ENCODE assay signal across 15 cellular contexts in the genomic region with DNA sequence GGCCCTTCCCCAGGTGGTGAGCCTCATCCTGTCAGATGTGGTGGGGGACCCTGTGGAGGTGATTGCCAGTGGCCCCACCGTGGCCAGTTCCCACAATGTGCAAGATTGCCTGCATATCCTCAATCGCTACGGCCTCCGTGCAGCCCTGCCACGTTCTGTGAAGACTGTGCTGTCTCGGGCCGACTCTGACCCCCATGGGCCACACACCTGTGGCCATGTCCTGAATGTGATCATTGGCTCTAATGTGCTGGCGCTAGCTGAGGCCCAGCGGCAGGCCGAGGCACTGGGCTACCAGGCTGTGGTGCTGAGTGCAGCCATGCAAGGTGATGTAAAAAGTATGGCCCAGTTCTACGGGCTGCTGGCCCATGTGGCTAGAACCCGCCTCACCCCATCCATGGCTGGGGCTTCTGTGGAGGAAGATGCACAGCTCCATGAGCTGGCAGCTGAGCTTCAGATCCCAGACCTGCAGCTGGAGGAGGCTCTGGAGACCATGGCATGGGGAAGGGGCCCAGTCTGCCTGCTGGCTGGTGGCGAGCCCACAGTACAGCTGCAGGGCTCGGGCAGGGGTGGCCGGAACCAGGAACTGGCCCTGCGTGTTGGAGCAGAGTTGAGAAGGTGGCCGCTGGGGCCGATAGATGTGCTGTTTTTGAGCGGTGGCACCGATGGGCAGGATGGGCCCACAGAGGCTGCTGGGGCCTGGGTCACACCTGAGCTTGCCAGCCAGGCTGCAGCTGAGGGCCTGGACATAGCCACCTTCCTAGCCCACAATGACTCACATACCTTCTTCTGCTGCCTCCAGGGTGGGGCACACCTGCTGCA.
"Had no signal": no experiment of that assay in that cellular context is flagged by ENCODE, and none has a peak within 500 bp of the region (broad histone marks: within the 10 kb centered on the region; RNA-seq: fewer than 3 reads in every experiment).

No MANE protein-coding gene starts in this region.

- H3K9me3 ChIP-seq: psoas muscle, sigmoid colon had no signal

- ATAC-seq: psoas muscle had no signal

- DNase-seq: activated CD4-positive, alpha-beta T cell treated with anti-CD3 and anti-CD28 coated beads, Interleukin-2, amount 50 U/mL, for 1 hour; activated T-cell treated with anti-CD3 and anti-CD28 coated beads, Interleukin-2, amount 50 U/mL, for 24 hours; brain microvascular endothelial cell; cortex of kidney; effector CD8-positive, alpha-beta T cell; foreskin melanocyte; nephron progenitor cell; psoas muscle; stimulated activated CD4-positive, alpha-beta T cell treated with anti-CD3 and anti-CD28 coated beads, Interleukin-1b, Interleukin-23, amount 100 ng/mL, for 48 hours; SW 1271; T-helper 9 cell had no signal

- H3K36me3 Mint-ChIP-seq: activated naive CD4-positive, alpha-beta T cell treated with anti-CD3 and anti-CD28 coated beads, Interleukin-2, amount 50 U/mL, for 24 hours had no signal

- H3K4me3 ChIP-seq: psoas muscle, sigmoid colon had no signal

- H3K27ac ChIP-seq: brain microvascular endothelial cell, psoas muscle, sigmoid colon had no signal

- H3K27me3 Mint-ChIP-seq: activated naive CD4-positive, alpha-beta T cell treated with anti-CD3 and anti-CD28 coated beads, Interleukin-2, amount 50 U/mL, for 24 hours; activated T-cell treated with anti-CD3 and anti-CD28 coated beads, Interleukin-2, amount 50 U/mL, for 24 hours; central memory CD8-positive, alpha-beta T cell; memory B cell had no signal

- H3K27ac Mint-ChIP-seq: activated naive CD4-positive, alpha-beta T cell treated with anti-CD3 and anti-CD28 coated beads, Interleukin-2, amount 50 U/mL, for 24 hours; activated T-cell treated with anti-CD3 and anti-CD28 coated beads, Interleukin-2, amount 50 U/mL, for 24 hours; memory B cell; nephron progenitor cell had no signal

- H3K27me3 ChIP-seq: brain microvascular endothelial cell, sigmoid colon had no signal

- H3K4me3 Mint-ChIP-seq: activated naive CD4-positive, alpha-beta T cell treated with anti-CD3 and anti-CD28 coated beads, Interleukin-2, amount 50 U/mL, for 24 hours; activated T-cell treated with anti-CD3 and anti-CD28 coated beads, Interleukin-2, amount 50 U/mL, for 24 hours; central memory CD8-positive, alpha-beta T cell; memory B cell; nephron progenitor cell had no signal

- H3K9me3 Mint-ChIP-seq: activated naive CD4-positive, alpha-beta T cell treated with anti-CD3 and anti-CD28 coated beads, Interleukin-2, amount 50 U/mL, for 24 hours; activated T-cell treated with anti-CD3 and anti-CD28 coated beads, Interleukin-2, amount 50 U/mL, for 24 hours; central memory CD8-positive, alpha-beta T cell; memory B cell; nephron progenitor cell had no signal
